8 cellular contexts compared by ENCODE assay signal in genomic region chr19:13277104-13277809, GRCh38.
A peak's percentile ranks its signal among the peaks of the same experiment; 100 is the strongest.
DNase-seq lines count a peak whose midpoint lies in the region; ATAC-seq and TF ChIP-seq lines count a peak whose summit lies in the region.

No MANE protein-coding gene starts in this region.

- H3K9me3 ChIP-seq in OCI-LY7 (ENCODE audit: low read length) = no peaks in the 10 kb centered on the region

- no peak overlapping the region for H3K4me3 ChIP-seq in OCI-LY7 (ENCODE audit: low read depth, low read length, poor library complexity, severe bottlenecking)

- CTCF ChIA-PET in OCI-LY7 (lab: Charles Lee; ENCODE audit: unreplicated experiment) = no interaction called here

- no peaks in the 10 kb centered on the region for H4K20me1 ChIP-seq in OCI-LY7 (ENCODE audit: insufficient read depth, low read length)

- H3K27ac Mint-ChIP-seq in natural killer cell = peak overlapping the region; percentile 64 to 72

- TF ChIP-seq POLR2A in erythroblast (IDR thresholded peaks at IDR 0.05; ENCODE audit: low read length) = no peak

- no peaks in the 10 kb centered on the region for H3K9me2 ChIP-seq in OCI-LY7 (ENCODE audit: insufficient read depth, low read length)

- no TSS peak for BruUV-seq in OCI-LY7 (replicated peaks; lab: Mats Ljungman, UMichigan)

- peaks cover 0 to 6% of the 10 kb centered on the region in 2 donors for H3K4me1 Mint-ChIP-seq in natural killer cell

- no peaks in the 10 kb centered on the region for H3K36me3 ChIP-seq in OCI-LY7 (ENCODE audit: insufficient read depth, low read length)

- no peaks in the 10 kb centered on the region for H3K9me3 Mint-ChIP-seq in natural killer cell

- H3K27ac ChIP-seq in OCI-LY7 (ENCODE audit: low read depth, low read length, poor library complexity, severe bottlenecking) = peak overlapping the region; percentile 40

- ATAC-seq in natural killer cell (peak; percentile 90 to 93 (median 93)), GM19452 (IDR thresholded peaks at IDR 0.05; ENCODE audit: unreplicated experiment) (no peak)

- peak overlapping the region; percentile 93 for H2AFZ ChIP-seq in OCI-LY7 (ENCODE audit: low read length)

- H3K27me3 Mint-ChIP-seq in natural killer cell (ENCODE audit: low read depth in 2 of 2) = peaks cover 0 to 3% of the 10 kb centered on the region in 2 donors

- peak overlapping the region; percentile 13 for H3K4me3 Mint-ChIP-seq in natural killer cell

- POLR2A ChIA-PET in OCI-LY7 (lab: Charles Lee) = no interaction called here

- no peaks in the 10 kb centered on the region for H3K79me2 ChIP-seq in OCI-LY7 (ENCODE audit: insufficient read depth, low read depth, low read length)

- DNase-seq in DMS79 treated with DMSO at 0.1 percent for 48 hours (lab: John Stamatoyannopoulos, UW) = peak; percentile 72
- peak; percentile 58 for DNase-seq in HK-2 (ENCODE audit: unreplicated experiment)
- peak; percentile 84 for DNase-seq in OCI-LY7 (ENCODE audit: low spot score)
- DNase-seq in activated CD8-positive, alpha-beta memory T cell treated with anti-CD3 and anti-CD28 coated beads, Interleukin-2, amount 50 U/mL, for 1 hour (ENCODE audit: extremely low read depth) = peak; percentile 31
- DNase-seq in erythroblast (lab: John Stamatoyannopoulos, UW) = peak; percentile 80 to 88
- DNase-seq in natural killer cell = peak; percentile 47
- DNase-seq in stimulated activated naive CD4-positive, alpha-beta T cell treated with Interleukin-2 at 50 U/mL for 16 hours (lab: John Stamatoyannopoulos, UW) = peak; percentile 33

- no peaks in the 10 kb centered on the region for H3K36me3 Mint-ChIP-seq in natural killer cell

- H3K4me1 ChIP-seq in OCI-LY7 (ENCODE audit: insufficient read depth, low read length, poor library complexity, severe bottlenecking) = peaks cover 7% of the 10 kb centered on the region

- H3K4me2 ChIP-seq in OCI-LY7 (ENCODE audit: low read length) = peak overlapping the region; percentile 47; the same call in 1 of the 2 replicates

- peak; percentile 85 for TF ChIP-seq CTCF in OCI-LY7 (conservative IDR thresholded peaks at IDR 0.05; ENCODE audit: low read length)
- peak; percentile 73 for TF ChIP-seq CTCF in natural killer cell (IDR thresholded peaks at IDR 0.05)

- intact Hi-C loops in OCI-LY7 (cut with micrococcal nuclease; ENCODE audit: unreplicated experiment) = loop anchor here (1.0 to 5.0 kb wide), 3 partner anchors 154 to 585 kb away; no protein-coding TSS in a partner anchor
- intact Hi-C loops in natural killer cell (cut with micrococcal nuclease) = loop anchor here (1.0 kb wide), 3 partner anchors 154 to 585 kb away; no protein-coding TSS in a partner anchor

Comparison
In these comparisons a context has a peak if more than half of its experiments do, and no peak if none do; other contexts are left out.
1. DNase-seq: peak in every context shown above with its lines; median percentile 84 in OCI-LY7; 84 in erythroblast; 72 in DMS79 treated with DMSO at 0.1 percent for 48 hours; 58 in HK-2; 47 in natural killer cell; 33 in stimulated activated naive CD4-positive, alpha-beta T cell treated with Interleukin-2 at 50 U/mL for 16 hours; 31 in activated CD8-positive, alpha-beta memory T cell treated with anti-CD3 and anti-CD28 coated beads, Interleukin-2, amount 50 U/mL, for 1 hour.